In genomic region chr13:46429558-46429957, GRCh38 we compare ENCODE assay signal across 9 cellular contexts. TPM values are rescaled to one million over a fixed set of nuclear protein-coding genes. Genes with fewer than 3 reads are reported as not detected.
DNase-seq lines count a peak whose midpoint lies in the region; ATAC-seq, FAIRE-seq and TF ChIP-seq lines count a peak whose summit lies in the region.
"Not testable (repeated sequence)": the region's sequence is repeated elsewhere in the genome, so short reads cannot be mapped to it uniquely, and the experiment has no call there.
"Had no signal": no experiment of that assay in that cellular context is flagged by ENCODE, and none has a peak within 500 bp of the region (broad histone marks: within the 10 kb centered on the region; RNA-seq: fewer than 3 reads in every experiment).

No MANE protein-coding gene starts in this region.

- not testable (repeated sequence) for H2AFZ ChIP-seq in GM12878 (ENCODE audit: control insufficient read depth, low read depth, low read length)

- BruUV-seq in GM12878 (replicated peaks; lab: Mats Ljungman, UMichigan) = not testable (repeated sequence)

- not testable (repeated sequence) for TF ChIP-seq EP300 in GM12878 (IDR thresholded peaks at IDR 0.05; ENCODE audit: borderline replicate concordance in 1 of 2, control insufficient read depth in 1 of 2, low read depth in 2 of 2, low read length in 2 of 2)

- 83% methylated on average over 2 of the region's 2 CpGs for WGBS in GM12878 (ENCODE audit: insufficient coverage, insufficient replicate concordance, low lambda C conversion rate, missing lambda C conversion rate)
- WGBS in small intestine, 3 donors = 88 to 100% (median 100%) methylated on average over 2 of the region's 2 CpGs

- not testable (repeated sequence) for H4K20me1 ChIP-seq in GM12878 (ENCODE audit: control insufficient read depth, insufficient read depth)

- not testable (repeated sequence) for H3K27ac ChIP-seq in GM12878 (ENCODE audit: control insufficient read depth, insufficient read depth); small intestine (ENCODE audit: low read depth in 1 of 2, low read length in 1 of 2)

- FAIRE-seq in D721Med (lab: Jason Lieb, UNC) = peak; percentile 44
- peak; percentile 89 for FAIRE-seq in GM12892 (lab: Jason Lieb, UNC)
- FAIRE-seq in GM12878 (lab: Jason Lieb, UNC) = not testable (repeated sequence)
- peak; percentile 39 for FAIRE-seq in small intestine (lab: Jason Lieb, UNC)

- H3K79me2 ChIP-seq in GM12878 (ENCODE audit: control insufficient read depth, insufficient read depth, low read length) = not testable (repeated sequence)

- H3K4me2 ChIP-seq in GM12878 (ENCODE audit: control insufficient read depth, insufficient read depth) = not testable (repeated sequence)

- ATAC-seq in GM18868 (IDR thresholded peaks at IDR 0.05; ENCODE audit: unreplicated experiment) = peak; percentile 48
- peak; percentile 71 for ATAC-seq in GM12878

- intact Hi-C loops in GM12878 (cut with micrococcal nuclease; ENCODE audit: unreplicated experiment) = not testable (repeated sequence)

- not testable (repeated sequence) for H3K36me3 ChIP-seq in GM12878 (ENCODE audit: control insufficient read depth in 2 of 2, insufficient read depth in 2 of 2, low read length in 1 of 2); small intestine (ENCODE audit: control insufficient read depth in 2 of 2, insufficient read depth in 2 of 2, low read length in 2 of 2)

- DNase-seq in D721Med (ENCODE audit: insufficient read length, low spot score); GM12892 (ENCODE audit: insufficient read length); GM12878 (ENCODE audit: low read depth, low spot score); small intestine: not testable (repeated sequence)

- not testable (repeated sequence) for H3K9ac ChIP-seq in GM12878 (ENCODE audit: control insufficient read depth, insufficient read depth, low read length)

- not testable (repeated sequence) for TF ChIP-seq CTCF in D721Med (IDR thresholded peaks at IDR 0.05; ENCODE audit: insufficient read depth, missing control alignments); GM12878 (IDR thresholded peaks at IDR 0.05 in 2 of 3, conservative IDR thresholded peaks at IDR 0.05 in 1 of 3; ENCODE audit: control insufficient read depth in 2 of 3, extremely low read depth in 1 of 3, insufficient read depth in 1 of 3, low read depth in 3 of 3, low read length in 3 of 3)

- H3K4me1 ChIP-seq in GM12878 (ENCODE audit: control insufficient read depth, insufficient read depth, low read length); small intestine (ENCODE audit: control insufficient read depth in 2 of 2, insufficient read depth in 1 of 2, low read depth in 1 of 2, low read length in 1 of 2): not testable (repeated sequence)

- SMC1A ChIA-PET in GM12878 (lab: Charles Lee; ENCODE audit: uncharacterized antibody, unreplicated experiment) = not testable (repeated sequence)

- TF ChIP-seq POLR2A in GM12892 (IDR thresholded peaks at IDR 0.05; ENCODE audit: low read depth, low read length); GM12878 (IDR thresholded peaks at IDR 0.05; ENCODE audit: low read depth, low read length): not testable (repeated sequence)

- POLR2A ChIA-PET in GM12878 (lab: Charles Lee) = not testable (repeated sequence)

- in situ Hi-C loops in GM12878 (cut with MboI) = not testable (repeated sequence)

- H3K27me3 ChIP-seq in GM12878 (replicated peaks in 1 of 2; ENCODE audit: control insufficient read depth in 2 of 2, insufficient read depth in 2 of 2, low read length in 1 of 2); small intestine (ENCODE audit: control insufficient read depth in 2 of 2, insufficient read depth in 2 of 2, low read length in 2 of 2): not testable (repeated sequence)

- CTCF ChIA-PET in GM12878 (lab: Yijun Ruan, JAX) = interaction anchor here (0.6 kb wide), 1 partner anchor 193 kb away, joined by 3 read pairs; no protein-coding TSS in a partner anchor

- TF ChIP-seq RAD21 in GM12878 (IDR thresholded peaks at IDR 0.05; ENCODE audit: insufficient read depth, low read depth, low read length) = not testable (repeated sequence)

- not testable (repeated sequence) for H3K4me3 ChIP-seq in GM12878; small intestine (ENCODE audit: low read depth in 1 of 2, low read length in 2 of 2)

- RAD21 ChIA-PET in GM12878 (lab: Charles Lee; ENCODE audit: unreplicated experiment) = not testable (repeated sequence)

- not testable (repeated sequence) for H3K9me3 ChIP-seq in GM12878 (replicated peaks; ENCODE audit: control insufficient read depth, insufficient read depth, low read length); small intestine (ENCODE audit: control insufficient read depth, low read depth)

RNA-seq across cellular contexts. Expression of gene RUBCNL, which starts 42.5 kb away (rescaled TPM):
- polyA plus RNA-seq in GM12892 (2012; ENCODE audit: missing spikeins) = 15.0 TPM
- 61.1 and 62.6 TPM in 2 replicates for total RNA-seq in GM12878 (2013; cell fraction: nucleolus; rRNA removed)
- total RNA-seq in GM12878 (2014; rRNA removed) (49.5 and 51.9 TPM in 2 replicates), GM12878 (2014; rRNA removed; fragmentation: Illumina TruSeq; extraction: Trizol) (37.2 and 38.6 TPM in 2 replicates), GM12878 (2021) (39.2 and 41.8 TPM in 2 replicates)
- 43.1 TPM for polyA plus RNA-seq in GM12878 (2011; ENCODE audit: low read depth)
- polyA plus RNA-seq in GM12878 (2011; rRNA removed) (0.48 and 0.71 TPM in 2 replicates), GM12878 (2014; fragmentation: Illumina TruSeq; extraction: Trizol) (39.2 and 43.0 TPM in 2 replicates), GM12878 (2014; fragmentation: Nextera tagmentation; extraction: Ambion mirVana) (10 to 100 TPM; 21.4 to 28.5 TPM), GM12878 (2014; rRNA removed) (33.2 and 36.3 TPM in 2 replicates), GM12878 (2016; fragmentation: Nextera tagmentation; extraction: Ambion mirVana) (10 to 100 TPM; 42.4 to 45.0 TPM), small intestine (1 to 10 TPM in 2 of 3 donors, under 1 TPM in 1; 0.67 to 6.2 (median 4.1) TPM)
- 0.58 and 0.92 TPM in 2 replicates for polyA plus RNA-seq in GM12878 (2011; cell fraction: cytosol; rRNA removed)
- polyA plus RNA-seq in GM12878 (2011; cell fraction: nucleus; rRNA removed) = 2.0 and 2.3 TPM in 2 replicates
- 48.4 and 49.8 TPM in 2 replicates for polyA plus RNA-seq in GM12878 (2012)
- 2.2 and 2.3 TPM in 2 replicates for polyA minus RNA-seq in GM12878 (2011; rRNA and poly(A)+ RNA removed)
- 0.52 and 0.67 TPM in 2 replicates for polyA minus RNA-seq in GM12878 (2011; cell fraction: cytosol; rRNA and poly(A)+ RNA removed)
- polyA minus RNA-seq in GM12878 (2011; cell fraction: nucleus; rRNA and poly(A)+ RNA removed) = 0.48 and 1.5 TPM in 2 replicates
- total RNA-seq: Calu3, Daoy, G401 had no signal
- polyA plus RNA-seq: A549 had no signal
